ENCODE assay signal across 15 cellular contexts in the genomic region with DNA sequence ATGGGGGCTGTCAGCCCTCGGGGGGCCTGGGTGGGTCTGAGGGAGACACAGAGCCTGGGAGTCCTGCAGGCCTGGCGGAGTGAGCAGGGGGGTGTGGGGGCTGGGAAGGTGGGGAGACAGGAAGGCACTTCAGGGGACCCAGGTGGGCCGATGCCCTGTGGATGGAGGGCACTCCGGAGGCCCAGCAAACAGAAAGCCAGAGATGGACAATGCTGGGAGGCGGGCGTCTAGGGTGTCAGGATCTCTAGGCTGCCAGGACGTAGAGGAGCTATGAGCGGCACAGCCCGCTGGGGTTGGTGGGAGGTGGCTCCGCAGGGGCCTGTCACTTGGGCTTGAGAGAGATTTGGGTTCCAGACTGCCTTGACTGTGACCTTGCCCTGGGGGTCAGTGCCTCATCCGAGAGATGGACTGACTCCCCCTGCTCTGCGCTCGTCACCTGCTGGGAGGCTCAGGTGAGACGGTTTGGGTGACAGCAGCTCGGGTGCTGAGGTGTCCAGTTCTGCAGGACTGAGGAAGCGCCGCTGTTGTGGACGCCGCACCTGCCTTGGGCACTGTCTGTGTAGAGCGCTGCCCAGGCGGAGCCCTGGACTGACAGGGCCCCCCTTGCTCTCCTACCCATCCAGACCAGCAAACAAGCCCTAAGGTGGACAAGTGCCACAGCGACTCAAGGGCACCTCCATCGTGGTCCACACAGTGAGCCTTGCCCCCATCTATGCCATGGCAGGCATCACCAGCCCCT.
"Had no signal": no experiment of that assay in that cellular context is flagged by ENCODE, and none has a peak within 500 bp of the region (broad histone marks: within the 10 kb centered on the region; RNA-seq: fewer than 3 reads in every experiment).

No MANE protein-coding gene starts in this region.

- H3K4me3 ChIP-seq: cardiac muscle cell, colonic mucosa, heart right ventricle, neural progenitor cell had no signal

- H3K9ac ChIP-seq: neural progenitor cell, parathyroid adenoma had no signal

- H3K27me3 ChIP-seq: cardiac muscle cell, colonic mucosa, neural progenitor cell had no signal

- H3K9me3 ChIP-seq: colonic mucosa, heart right ventricle had no signal

- H3K36me3 ChIP-seq: cardiac muscle cell, colonic mucosa, heart right ventricle, neural progenitor cell had no signal

- H3K4me1 ChIP-seq: colonic mucosa, neural progenitor cell, parathyroid adenoma had no signal

- H3K27ac ChIP-seq: cardiac muscle cell, colonic mucosa, neural progenitor cell, parathyroid adenoma had no signal

- H3K4me2 ChIP-seq: neural progenitor cell had no signal

- DNase-seq: activated CD4-positive, alpha-beta memory T cell treated with anti-CD3 and anti-CD28 coated beads for 36 hours; activated CD4-positive, alpha-beta T cell treated with anti-CD3 and anti-CD28 coated beads for 1 hour; activated gamma-delta T cell treated with Interleukin-2 at 50 U/mL for 16 hours; activated naive CD8-positive, alpha-beta T cell treated with anti-CD3 and anti-CD28 coated beads, Interleukin-2, amount 10 ng/mL, durations not matched to agents 7 days and 5 days; activated T-cell treated with anti-CD3 and anti-CD28 coated beads, Interleukin-2, amount 50 U/mL, for 48 hours; colonic mucosa; effector CD4-positive, alpha-beta T cell; heart right ventricle; midbrain; retina; stimulated activated CD4-positive, alpha-beta T cell treated with anti-CD3 and anti-CD28 coated beads, Interleukin-1b, Interleukin-23, amount 100 ng/mL, for 48 hours; SW 1271 had no signal
